Comparison of ENCODE assay signal across 22 cellular contexts in genomic region chr13:94330552-94331071, GRCh38.
DNase-seq lines count a peak whose midpoint lies in the region; ATAC-seq and TF ChIP-seq lines count a peak whose summit lies in the region.
"Had no signal": no experiment of that assay in that cellular context is flagged by ENCODE, and none has a peak within 500 bp of the region (broad histone marks: within the 10 kb centered on the region; RNA-seq: fewer than 3 reads in every experiment).

No MANE protein-coding gene starts in this region.

- TF ChIP-seq CTCF in RWPE1 (conservative IDR thresholded peaks at IDR 0.05; ENCODE audit: low read depth): no peak

- H3K9me3 ChIP-seq in skeletal muscle satellite cell (replicated peaks; ENCODE audit: low read length): no peaks in the 10 kb centered on the region
- H3K9me3 ChIP-seq: ascending aorta, colonic mucosa had no signal

- no peak for ATAC-seq in activated naive CD4-positive, alpha-beta T cell treated with anti-CD3 and anti-CD28 coated beads, Interleukin-2, amount 50 U/mL, for 72 hours
- ATAC-seq in central memory CD8-positive, alpha-beta T cell (replicated peaks; ENCODE audit: extremely low read depth, poor library complexity, severe bottlenecking): peak; percentile 75
- no peak for ATAC-seq in HG03159 (IDR thresholded peaks at IDR 0.05; ENCODE audit: unreplicated experiment)
- ATAC-seq: activated CD8-positive, alpha-beta memory T cell treated with anti-CD3 and anti-CD28 coated beads, Interleukin-2, amount 10 ng/mL, durations not matched to agents 7 days and 5 days had no signal

- no peak overlapping the region for H3K4me3 ChIP-seq in skeletal muscle satellite cell (ENCODE audit: low read length)
- H3K4me3 ChIP-seq: ascending aorta, colonic mucosa, SK-N-MC, smooth muscle cell had no signal

- peak overlapping the region; percentile 11 for H3K27ac Mint-ChIP-seq in activated naive CD4-positive, alpha-beta T cell treated with anti-CD3 and anti-CD28 coated beads, Interleukin-2, amount 50 U/mL, for 24 hours
- H3K27ac Mint-ChIP-seq in activated naive CD4-positive, alpha-beta T cell treated with anti-CD3 and anti-CD28 coated beads, Interleukin-2, amount 50 U/mL, for 72 hours: no peak overlapping the region
- no peak overlapping the region for H3K27ac Mint-ChIP-seq in central memory CD8-positive, alpha-beta T cell (ENCODE audit: low read depth)
- H3K27ac Mint-ChIP-seq: activated CD8-positive, alpha-beta memory T cell treated with anti-CD3 and anti-CD28 coated beads, Interleukin-2, amount 10 ng/mL, durations not matched to agents 7 days and 5 days; memory B cell; progenitor cell of endocrine pancreas had no signal

- H3K4me2 ChIP-seq in skeletal muscle satellite cell (ENCODE audit: low read length): peak overlapping the region; percentile 76

- POLR2A ChIA-PET in RWPE1 (lab: Yijun Ruan, JAX; ENCODE audit: low non-redundant PET): no interaction called here

- peaks cover 6% of the 10 kb centered on the region for H3K36me3 Mint-ChIP-seq in activated naive CD4-positive, alpha-beta T cell treated with anti-CD3 and anti-CD28 coated beads, Interleukin-2, amount 50 U/mL, for 24 hours
- H3K36me3 Mint-ChIP-seq in activated naive CD4-positive, alpha-beta T cell treated with anti-CD3 and anti-CD28 coated beads, Interleukin-2, amount 50 U/mL, for 72 hours: peaks cover 9 to 11% of the 10 kb centered on the region in 2 donors
- H3K36me3 Mint-ChIP-seq in central memory CD8-positive, alpha-beta T cell (ENCODE audit: insufficient read depth): peaks cover 5% of the 10 kb centered on the region
- H3K36me3 Mint-ChIP-seq: memory B cell had no signal

- H3K27ac ChIP-seq in RWPE1: peak overlapping the region; percentile 22; the same call in 1 of the 2 replicates
- H3K27ac ChIP-seq: SK-N-MC had no signal

- H3K36me3 ChIP-seq in skeletal muscle satellite cell (ENCODE audit: insufficient read depth, low read length): no peaks in the 10 kb centered on the region
- H3K36me3 ChIP-seq: ascending aorta, colonic mucosa had no signal

- peaks cover 7% of the 10 kb centered on the region for H3K9me3 Mint-ChIP-seq in activated naive CD4-positive, alpha-beta T cell treated with anti-CD3 and anti-CD28 coated beads, Interleukin-2, amount 50 U/mL, for 24 hours
- H3K9me3 Mint-ChIP-seq in activated naive CD4-positive, alpha-beta T cell treated with anti-CD3 and anti-CD28 coated beads, Interleukin-2, amount 50 U/mL, for 72 hours: peaks cover 0 to 4% of the 10 kb centered on the region in 2 donors
- H3K9me3 Mint-ChIP-seq in central memory CD8-positive, alpha-beta T cell: no peaks in the 10 kb centered on the region
- H3K9me3 Mint-ChIP-seq: memory B cell had no signal

- H3K4me1 Mint-ChIP-seq in activated naive CD4-positive, alpha-beta T cell treated with anti-CD3 and anti-CD28 coated beads, Interleukin-2, amount 50 U/mL, for 24 hours: peaks cover 54% of the 10 kb centered on the region
- H3K4me1 Mint-ChIP-seq in central memory CD8-positive, alpha-beta T cell: peaks cover 50% of the 10 kb centered on the region

- CTCF ChIA-PET in RWPE1 (lab: Yijun Ruan, JAX): no interaction called here

- no peaks in the 10 kb centered on the region for H3K27me3 ChIP-seq in skeletal muscle satellite cell (ENCODE audit: control insufficient read depth, insufficient read depth, low read length)
- H3K27me3 ChIP-seq: ascending aorta, colonic mucosa had no signal

- DNase-seq in activated naive CD4-positive, alpha-beta T cell treated with anti-CD3 and anti-CD28 coated beads, Interleukin-2, amount 50 U/mL, for 72 hours (ENCODE audit: low spot score in 2 of 2): no peak
- DNase-seq in RWPE1 (ENCODE audit: low spot score): no peak
- DNase-seq in central memory CD8-positive, alpha-beta T cell (ENCODE audit: low spot score in 2 of 2): no peak
- DNase-seq in NCI-H748 (lab: John Stamatoyannopoulos, UW; ENCODE audit: unreplicated experiment): no peak
- DNase-seq in activated gamma-delta T cell treated with Interleukin-2 at 50 U/mL for 16 hours: no peak
- DNase-seq: activated CD4-positive, CD25-positive, alpha-beta regulatory T cell treated with anti-CD3 and anti-CD28 coated beads, Interleukin-2, amount 50 U/mL, for 72 hours; activated CD8-positive, alpha-beta memory T cell treated with anti-CD3 and anti-CD28 coated beads, Interleukin-2, amount 10 ng/mL, durations not matched to agents 7 days and 5 days; activated gamma-delta T cell; colonic mucosa; DMS53; hypothalamus; kidney; NCI-H146; nephron progenitor cell had no signal

- no peak overlapping the region for H3K4me3 Mint-ChIP-seq in activated naive CD4-positive, alpha-beta T cell treated with anti-CD3 and anti-CD28 coated beads, Interleukin-2, amount 50 U/mL, for 24 hours
- H3K4me3 Mint-ChIP-seq in central memory CD8-positive, alpha-beta T cell: peak overlapping the region; percentile 43
- H3K4me3 Mint-ChIP-seq: activated CD8-positive, alpha-beta memory T cell treated with anti-CD3 and anti-CD28 coated beads, Interleukin-2, amount 10 ng/mL, durations not matched to agents 7 days and 5 days; memory B cell; nephron progenitor cell had no signal

- H3K27me3 Mint-ChIP-seq in activated naive CD4-positive, alpha-beta T cell treated with anti-CD3 and anti-CD28 coated beads, Interleukin-2, amount 50 U/mL, for 24 hours: peaks cover 11% of the 10 kb centered on the region
- H3K27me3 Mint-ChIP-seq in central memory CD8-positive, alpha-beta T cell: peaks cover 8% of the 10 kb centered on the region
- H3K27me3 Mint-ChIP-seq: memory B cell, progenitor cell of endocrine pancreas had no signal

- H3K4me1 ChIP-seq in skeletal muscle satellite cell (ENCODE audit: control insufficient read depth, insufficient read depth, low read length): peaks cover 30% of the 10 kb centered on the region
- H3K4me1 ChIP-seq: colonic mucosa had no signal

- no peak overlapping the region for H3K9ac ChIP-seq in skeletal muscle satellite cell (ENCODE audit: low read depth, low read length)
